37 cellular contexts compared by ENCODE assay signal in the genomic region with DNA sequence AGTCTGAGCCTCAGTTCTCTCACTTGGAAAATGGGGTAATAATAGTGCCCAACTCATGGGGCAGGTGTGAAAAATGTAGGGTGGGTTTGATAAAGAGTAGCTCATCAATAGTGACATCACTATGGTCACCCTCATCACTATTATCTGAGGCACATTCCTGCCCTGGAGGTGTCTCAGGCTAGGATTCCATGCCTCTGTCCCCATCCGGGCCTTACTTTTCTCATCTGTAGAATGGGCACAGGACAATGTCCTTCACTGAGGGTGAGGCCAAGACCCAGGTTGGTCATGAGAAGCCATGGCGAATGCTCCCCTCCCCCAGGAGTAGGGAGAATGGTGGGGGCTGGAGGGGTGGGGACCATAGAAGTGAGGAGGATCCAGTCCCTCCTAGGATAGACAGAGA.
"Had no signal": no experiment of that assay in that cellular context is flagged by ENCODE, and none has a peak within 500 bp of the region (broad histone marks: within the 10 kb centered on the region; RNA-seq: fewer than 3 reads in every experiment).

No MANE protein-coding gene starts in this region.

- H3K4me1 Mint-ChIP-seq: activated CD8-positive, alpha-beta memory T cell treated with anti-CD3 and anti-CD28 coated beads, Interleukin-2, amount 10 ng/mL, durations not matched to agents 7 days and 5 days; activated naive CD4-positive, alpha-beta T cell treated with anti-CD3 and anti-CD28 coated beads, Interleukin-2, amount 10 ng/mL, durations not matched to agents 7 days and 5 days; activated naive CD8-positive, alpha-beta T cell treated with anti-CD3 and anti-CD28 coated beads, Interleukin-2, amount 10 ng/mL, durations not matched to agents 7 days and 5 days had no signal

- FAIRE-seq: bronchial epithelial cell, TTC549 had no signal

- H3K9me3 Mint-ChIP-seq: activated B cell treated with CpG ODN at 0.5 μM for 24 hours; activated CD4-positive, alpha-beta memory T cell treated with anti-CD3 and anti-CD28 coated beads, Interleukin-2, amount 10 ng/mL, durations not matched to agents 7 days and 5 days; activated CD4-positive, alpha-beta T cell treated with anti-CD3 and anti-CD28 coated beads, Interleukin-2, amount 10 ng/mL, durations not matched to agents 7 days and 5 days; activated naive CD4-positive, alpha-beta T cell treated with anti-CD3 and anti-CD28 coated beads, Interleukin-2, amount 10 ng/mL, durations not matched to agents 7 days and 5 days; activated naive CD4-positive, alpha-beta T cell treated with anti-CD3 and anti-CD28 coated beads, Interleukin-2, amount 50 U/mL, for 24 hours; activated naive CD8-positive, alpha-beta T cell treated with anti-CD3 and anti-CD28 coated beads, Interleukin-2, amount 10 ng/mL, durations not matched to agents 7 days and 5 days; activated naive CD8-positive, alpha-beta T cell treated with anti-CD3 and anti-CD28 coated beads, Interleukin-2, amount 50 U/mL, for 24 hours; activated T-cell treated with anti-CD3 and anti-CD28 coated beads, Interleukin-2, amount 50 U/mL, for 24 hours; activated T-helper 2 cell treated with anti-CD3 and anti-CD28 coated beads, Interferon-gamma antibody, Interleukin-2, Interleukin-4, amounts not matched to agents 10 μg/mL and 5 μg/mL and 100 μg/mL, durations not matched to agents 14 hours and 24 hours and 36 hours; brain; central memory CD8-positive, alpha-beta T cell; T-helper 1 cell treated with Interleukin-12 subunit alpha and Interleukin-12 subunit beta and Interleukin-4 antibody, amounts not matched to agents 30 μg/mL and 1 μg/mL, for 36 hours; T-helper 2 cell treated with Interferon-gamma antibody and Interleukin-4, amounts not matched to agents 5 μg/mL and 100 μg/mL, for 36 hours had no signal

- H3K27ac Mint-ChIP-seq: activated B cell treated with CpG ODN at 0.5 μM for 24 hours; activated CD4-positive, alpha-beta memory T cell treated with anti-CD3 and anti-CD28 coated beads, Interleukin-2, amount 10 ng/mL, durations not matched to agents 7 days and 5 days; activated CD4-positive, alpha-beta T cell treated with anti-CD3 and anti-CD28 coated beads, Interleukin-2, amount 10 ng/mL, durations not matched to agents 7 days and 5 days; activated CD8-positive, alpha-beta memory T cell treated with anti-CD3 and anti-CD28 coated beads, Interleukin-2, amount 10 ng/mL, durations not matched to agents 7 days and 5 days; activated CD8-positive, alpha-beta T cell treated with anti-CD3 and anti-CD28 coated beads, Interleukin-2, amount 10 ng/mL, durations not matched to agents 7 days and 5 days; activated naive CD4-positive, alpha-beta T cell treated with anti-CD3 and anti-CD28 coated beads, Interleukin-2, amount 10 ng/mL, durations not matched to agents 7 days and 5 days; activated naive CD4-positive, alpha-beta T cell treated with anti-CD3 and anti-CD28 coated beads, Interleukin-2, amount 50 U/mL, for 24 hours; activated naive CD8-positive, alpha-beta T cell; activated naive CD8-positive, alpha-beta T cell treated with anti-CD3 and anti-CD28 coated beads, Interleukin-2, amount 10 ng/mL, durations not matched to agents 7 days and 5 days; activated naive CD8-positive, alpha-beta T cell treated with anti-CD3 and anti-CD28 coated beads, Interleukin-2, amount 50 U/mL, for 24 hours; activated T-cell treated with anti-CD3 and anti-CD28 coated beads, Interleukin-2, amount 50 U/mL, for 24 hours; activated T-helper 2 cell treated with anti-CD3 and anti-CD28 coated beads, Interferon-gamma antibody, Interleukin-2, Interleukin-4, amounts not matched to agents 10 μg/mL and 5 μg/mL and 100 μg/mL, durations not matched to agents 14 hours and 24 hours and 36 hours; brain; T-helper 1 cell treated with Interleukin-12 subunit alpha and Interleukin-12 subunit beta and Interleukin-4 antibody, amounts not matched to agents 30 μg/mL and 1 μg/mL, for 36 hours; T-helper 2 cell treated with Interferon-gamma antibody and Interleukin-4, amounts not matched to agents 5 μg/mL and 100 μg/mL, for 36 hours had no signal

- H3K36me3 Mint-ChIP-seq: activated CD8-positive, alpha-beta memory T cell treated with anti-CD3 and anti-CD28 coated beads, Interleukin-2, amount 10 ng/mL, durations not matched to agents 7 days and 5 days; activated naive CD4-positive, alpha-beta T cell treated with anti-CD3 and anti-CD28 coated beads, Interleukin-2, amount 10 ng/mL, durations not matched to agents 7 days and 5 days; activated naive CD4-positive, alpha-beta T cell treated with anti-CD3 and anti-CD28 coated beads, Interleukin-2, amount 50 U/mL, for 24 hours; activated naive CD8-positive, alpha-beta T cell; activated naive CD8-positive, alpha-beta T cell treated with anti-CD3 and anti-CD28 coated beads, Interleukin-2, amount 10 ng/mL, durations not matched to agents 7 days and 5 days; brain had no signal

- DNase-seq: activated B cell treated with CpG ODN at 0.5 μM for 24 hours; activated CD4-positive, alpha-beta memory T cell treated with anti-CD3 and anti-CD28 coated beads, Interleukin-2, amount 10 ng/mL, durations not matched to agents 7 days and 5 days; activated CD4-positive, alpha-beta T cell treated with anti-CD3 and anti-CD28 coated beads for 48 hours; activated CD4-positive, alpha-beta T cell treated with anti-CD3 and anti-CD28 coated beads, Interleukin-2, amount 10 ng/mL, durations not matched to agents 7 days and 5 days; activated CD4-positive, alpha-beta T cell treated with anti-CD3 and anti-CD28 coated beads, Interleukin-2, amount 50 U/mL, for 48 hours; activated CD4-positive, CD25-positive, alpha-beta regulatory T cell treated with anti-CD3 and anti-CD28 coated beads, Interleukin-2, amount 50 U/mL, for 72 hours; activated CD8-positive, alpha-beta memory T cell treated with anti-CD3 and anti-CD28 coated beads for 24 hours; activated CD8-positive, alpha-beta memory T cell treated with anti-CD3 and anti-CD28 coated beads, Interleukin-2, amount 10 ng/mL, durations not matched to agents 7 days and 5 days; activated CD8-positive, alpha-beta memory T cell treated with anti-CD3 and anti-CD28 coated beads, Interleukin-2, amount 50 U/mL, for 48 hours; activated CD8-positive, alpha-beta T cell treated with anti-CD3 and anti-CD28 coated beads, Interleukin-2, amount 10 ng/mL, durations not matched to agents 7 days and 5 days; activated effector memory CD4-positive, alpha-beta T cell treated with Interleukin-2 at 50 U/mL for 16 hours; activated gamma-delta T cell; activated naive CD4-positive, alpha-beta T cell treated with anti-CD3 and anti-CD28 coated beads, Interleukin-2, amount 10 ng/mL, durations not matched to agents 7 days and 5 days; activated naive CD4-positive, alpha-beta T cell treated with Interleukin-2 at 50 U/mL for 16 hours; activated naive CD8-positive, alpha-beta T cell treated with anti-CD3 and anti-CD28 coated beads, Interleukin-2, amount 10 ng/mL, durations not matched to agents 7 days and 5 days; activated naive CD8-positive, alpha-beta T cell treated with anti-CD3 and anti-CD28 coated beads, Interleukin-2, amount 50 U/mL, for 24 hours; activated T-cell treated with anti-CD3 and anti-CD28 coated beads, Interleukin-2, amount 50 U/mL, for 24 hours; activated T-cell treated with anti-CD3 and anti-CD28 coated beads, Interleukin-2, amount 50 U/mL, for 48 hours; amygdala; anterior cingulate cortex; caudate nucleus; cerebellar nuclear complex; T-helper 1 cell; T-helper 2 cell; T-helper 9 cell had no signal

- H3K36me3 ChIP-seq: ascending aorta, cardiac muscle cell had no signal

- H3K4me3 Mint-ChIP-seq: activated B cell treated with CpG ODN at 0.5 μM for 24 hours; activated CD4-positive, alpha-beta memory T cell treated with anti-CD3 and anti-CD28 coated beads, Interleukin-2, amount 10 ng/mL, durations not matched to agents 7 days and 5 days; activated CD4-positive, alpha-beta T cell treated with anti-CD3 and anti-CD28 coated beads, Interleukin-2, amount 10 ng/mL, durations not matched to agents 7 days and 5 days; activated CD8-positive, alpha-beta memory T cell treated with anti-CD3 and anti-CD28 coated beads, Interleukin-2, amount 10 ng/mL, durations not matched to agents 7 days and 5 days; activated CD8-positive, alpha-beta T cell treated with anti-CD3 and anti-CD28 coated beads, Interleukin-2, amount 10 ng/mL, durations not matched to agents 7 days and 5 days; activated naive CD4-positive, alpha-beta T cell treated with anti-CD3 and anti-CD28 coated beads, Interleukin-2, amount 10 ng/mL, durations not matched to agents 7 days and 5 days; activated naive CD4-positive, alpha-beta T cell treated with anti-CD3 and anti-CD28 coated beads, Interleukin-2, amount 50 U/mL, for 24 hours; activated naive CD8-positive, alpha-beta T cell; activated naive CD8-positive, alpha-beta T cell treated with anti-CD3 and anti-CD28 coated beads, Interleukin-2, amount 10 ng/mL, durations not matched to agents 7 days and 5 days; activated naive CD8-positive, alpha-beta T cell treated with anti-CD3 and anti-CD28 coated beads, Interleukin-2, amount 50 U/mL, for 24 hours; activated T-cell treated with anti-CD3 and anti-CD28 coated beads, Interleukin-2, amount 50 U/mL, for 24 hours; brain; central memory CD8-positive, alpha-beta T cell; T-helper 1 cell treated with Interleukin-12 subunit alpha and Interleukin-12 subunit beta and Interleukin-4 antibody, amounts not matched to agents 30 μg/mL and 1 μg/mL, for 36 hours; T-helper 2 cell treated with Interferon-gamma antibody and Interleukin-4, amounts not matched to agents 5 μg/mL and 100 μg/mL, for 36 hours had no signal

- H3K27me3 ChIP-seq: ascending aorta, cardiac muscle cell had no signal

- H3K9me3 ChIP-seq: ascending aorta had no signal

- H3K27ac ChIP-seq: ascending aorta, cardiac muscle cell, VCaP had no signal

- H3K4me3 ChIP-seq: ascending aorta, cardiac muscle cell had no signal

- H3K27me3 Mint-ChIP-seq: activated CD4-positive, alpha-beta T cell treated with anti-CD3 and anti-CD28 coated beads, Interleukin-2, amount 10 ng/mL, durations not matched to agents 7 days and 5 days; activated CD8-positive, alpha-beta memory T cell treated with anti-CD3 and anti-CD28 coated beads, Interleukin-2, amount 10 ng/mL, durations not matched to agents 7 days and 5 days; activated naive CD4-positive, alpha-beta T cell treated with anti-CD3 and anti-CD28 coated beads, Interleukin-2, amount 50 U/mL, for 24 hours; activated naive CD8-positive, alpha-beta T cell; activated naive CD8-positive, alpha-beta T cell treated with anti-CD3 and anti-CD28 coated beads, Interleukin-2, amount 10 ng/mL, durations not matched to agents 7 days and 5 days; activated naive CD8-positive, alpha-beta T cell treated with anti-CD3 and anti-CD28 coated beads, Interleukin-2, amount 50 U/mL, for 24 hours; activated T-cell treated with anti-CD3 and anti-CD28 coated beads, Interleukin-2, amount 50 U/mL, for 24 hours had no signal
